In the genomic region with DNA sequence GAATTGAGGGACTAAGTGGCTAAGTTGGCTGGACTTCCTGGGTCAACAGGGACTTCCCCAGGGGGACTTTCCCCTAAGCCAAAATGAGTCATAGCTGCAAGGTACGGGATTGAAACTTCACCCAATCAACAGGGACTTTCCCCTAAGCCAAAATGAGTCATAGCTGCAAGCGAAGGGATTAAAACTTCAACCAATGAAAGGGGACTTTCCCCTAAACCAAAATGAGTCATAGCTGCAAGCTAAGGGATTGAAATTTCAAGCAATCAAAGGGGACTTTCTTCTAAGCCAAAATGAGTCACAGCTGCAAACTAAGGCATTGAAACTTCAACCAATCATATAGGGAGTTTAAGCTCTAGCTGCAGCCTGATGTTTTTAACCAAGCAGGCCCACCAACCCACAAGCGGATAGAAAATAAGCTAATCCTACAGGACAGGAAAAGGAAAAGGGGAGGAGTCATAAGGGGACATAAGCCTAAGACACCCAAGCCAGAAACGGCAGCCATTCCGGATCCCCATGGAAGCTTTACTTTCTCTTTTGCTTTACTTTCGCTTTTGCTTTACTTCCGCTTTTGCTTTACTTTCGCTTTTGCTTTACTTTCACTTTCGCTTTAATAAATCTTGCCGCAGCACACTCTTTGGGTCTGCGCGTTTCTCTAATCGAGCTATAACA, we compare ENCODE assay signal across 1 cellular context.
TF ChIP-seq lines count a peak whose summit lies in the region.

No MANE protein-coding gene starts in this region.

TF ChIP-seq in A549, 52 proteins besides CTCF, POLR2A, EP300 and RAD21 (continued from another document):
- TF ChIP-seq ESRRA (IDR thresholded peaks at IDR 0.05; ENCODE audit: borderline replicate concordance, low read length), result no peak
- no peak for TF ChIP-seq CHD4 (IDR thresholded peaks at IDR 0.05; ENCODE audit: borderline replicate concordance)
- TF ChIP-seq GATA3 (IDR thresholded peaks at IDR 0.05; ENCODE audit: borderline replicate concordance), result no peak
- no peak for TF ChIP-seq HDAC2 (IDR thresholded peaks at IDR 0.05)
- no peak for TF ChIP-seq HOXB5 (CRISPR knock-in tag; IDR thresholded peaks at IDR 0.05)
- TF ChIP-seq, protein P1, sequence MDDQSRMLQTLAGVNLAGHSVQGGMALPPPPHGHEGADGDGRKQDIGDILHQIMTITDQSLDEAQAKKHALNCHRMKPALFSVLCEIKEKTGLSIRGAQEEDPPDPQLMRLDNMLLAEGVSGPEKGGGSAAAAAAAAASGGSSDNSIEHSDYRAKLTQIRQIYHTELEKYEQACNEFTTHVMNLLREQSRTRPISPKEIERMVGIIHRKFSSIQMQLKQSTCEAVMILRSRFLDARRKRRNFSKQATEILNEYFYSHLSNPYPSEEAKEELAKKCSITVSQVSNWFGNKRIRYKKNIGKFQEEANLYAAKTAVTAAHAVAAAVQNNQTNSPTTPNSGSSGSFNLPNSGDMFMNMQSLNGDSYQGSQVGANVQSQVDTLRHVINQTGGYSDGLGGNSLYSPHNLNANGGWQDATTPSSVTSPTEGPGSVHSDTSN (IDR thresholded peaks at IDR 0.05), result no peak
- no peak for TF ChIP-seq EHF (CRISPR knock-in tag; IDR thresholded peaks at IDR 0.05)
- no peak for TF ChIP-seq RCOR1 (IDR thresholded peaks at IDR 0.05; ENCODE audit: low read depth, low read length)
- TF ChIP-seq FOSL2 (IDR thresholded peaks at IDR 0.05), result no peak; the same call in 1 of the 2 replicates
- TF ChIP-seq FOSL2 (CRISPR knock-in tag; IDR thresholded peaks at IDR 0.05), result peak; percentile 86
- TF ChIP-seq KDM5A (IDR thresholded peaks at IDR 0.05), result no peak
